Comparison of ENCODE assay signal across 19 cellular contexts in genomic region chr18:25648724-25649260, GRCh38.
"Had no signal": no experiment of that assay in that cellular context is flagged by ENCODE, and none has a peak within 500 bp of the region (broad histone marks: within the 10 kb centered on the region; RNA-seq: fewer than 3 reads in every experiment).

No MANE protein-coding gene starts in this region.

- H3K36me3 Mint-ChIP-seq: activated naive CD4-positive, alpha-beta T cell treated with anti-CD3 and anti-CD28 coated beads, Interleukin-2, amount 10 ng/mL, durations not matched to agents 7 days and 5 days; brain; immature natural killer cell; stimulated activated effector memory CD8-positive, alpha-beta T cell treated with anti-CD3 and anti-CD28 coated beads, Interleukin-12 subunit alpha, Interleukin-12 subunit beta, amount 100 ng/mL, for 72 hours had no signal

- H3K27me3 ChIP-seq: dorsolateral prefrontal cortex, pancreas, tibial nerve had no signal

- H3K4me1 Mint-ChIP-seq: activated CD4-positive, alpha-beta T cell treated with anti-CD3 and anti-CD28 coated beads, Interleukin-2, amount 10 ng/mL, durations not matched to agents 7 days and 5 days; activated naive CD4-positive, alpha-beta T cell treated with anti-CD3 and anti-CD28 coated beads, Interleukin-2, amount 10 ng/mL, durations not matched to agents 7 days and 5 days; stimulated activated effector memory CD8-positive, alpha-beta T cell treated with anti-CD3 and anti-CD28 coated beads, Interleukin-12 subunit alpha, Interleukin-12 subunit beta, amount 100 ng/mL, for 72 hours had no signal

- H3K4me1 ChIP-seq: pancreas, tibial nerve had no signal

- H3K27me3 Mint-ChIP-seq: activated CD4-positive, alpha-beta T cell treated with anti-CD3 and anti-CD28 coated beads, Interleukin-2, amount 10 ng/mL, durations not matched to agents 7 days and 5 days; activated naive CD4-positive, alpha-beta T cell treated with anti-CD3 and anti-CD28 coated beads, Interleukin-2, amount 10 ng/mL, durations not matched to agents 7 days and 5 days; brain had no signal

- H3K4me3 ChIP-seq: dorsolateral prefrontal cortex, lung, mucosa of descending colon, pancreas, skin epidermis, tibial nerve had no signal

- DNase-seq: activated CD4-positive, alpha-beta T cell treated with anti-CD3 and anti-CD28 coated beads, Interleukin-2, amount 10 ng/mL, durations not matched to agents 7 days and 5 days; activated CD4-positive, CD25-positive, alpha-beta regulatory T cell; activated naive CD4-positive, alpha-beta T cell treated with anti-CD3 and anti-CD28 coated beads, Interleukin-2, amount 10 ng/mL, durations not matched to agents 7 days and 5 days; activated T-cell treated with anti-CD3 and anti-CD28 coated beads for 4 hours; cerebellar nuclear complex; glutamatergic neuron; immature natural killer cell; left colon; mucosa of descending colon; pancreas; T-helper 2 cell had no signal

- H3K9me3 Mint-ChIP-seq: activated naive CD4-positive, alpha-beta T cell treated with anti-CD3 and anti-CD28 coated beads, Interleukin-2, amount 10 ng/mL, durations not matched to agents 7 days and 5 days; activated T-helper 2 cell treated with anti-CD3 and anti-CD28 coated beads, Interferon-gamma antibody, Interleukin-2, Interleukin-4, amounts not matched to agents 10 μg/mL and 5 μg/mL and 100 μg/mL, durations not matched to agents 14 hours and 24 hours and 36 hours had no signal

- H3K4me3 Mint-ChIP-seq: activated CD4-positive, alpha-beta T cell treated with anti-CD3 and anti-CD28 coated beads, Interleukin-2, amount 10 ng/mL, durations not matched to agents 7 days and 5 days; activated naive CD4-positive, alpha-beta T cell treated with anti-CD3 and anti-CD28 coated beads, Interleukin-2, amount 10 ng/mL, durations not matched to agents 7 days and 5 days; brain; stimulated activated effector memory CD8-positive, alpha-beta T cell treated with anti-CD3 and anti-CD28 coated beads, Interleukin-12 subunit alpha, Interleukin-12 subunit beta, amount 100 ng/mL, for 72 hours had no signal

- H3K9me3 ChIP-seq: mucosa of descending colon, pancreas, tibial nerve had no signal

- H3K27ac Mint-ChIP-seq: activated CD4-positive, alpha-beta T cell treated with anti-CD3 and anti-CD28 coated beads, Interleukin-2, amount 10 ng/mL, durations not matched to agents 7 days and 5 days; activated naive CD4-positive, alpha-beta T cell treated with anti-CD3 and anti-CD28 coated beads, Interleukin-2, amount 10 ng/mL, durations not matched to agents 7 days and 5 days; activated T-helper 2 cell treated with anti-CD3 and anti-CD28 coated beads, Interferon-gamma antibody, Interleukin-2, Interleukin-4, amounts not matched to agents 10 μg/mL and 5 μg/mL and 100 μg/mL, durations not matched to agents 14 hours and 24 hours and 36 hours; stimulated activated effector memory CD8-positive, alpha-beta T cell treated with anti-CD3 and anti-CD28 coated beads, Interleukin-12 subunit alpha, Interleukin-12 subunit beta, amount 100 ng/mL, for 72 hours had no signal

- H3K36me3 ChIP-seq: pancreas, tibial nerve had no signal

- ATAC-seq: esophagus mucosa; left colon; mucosa of descending colon; pancreas; stimulated activated effector memory CD8-positive, alpha-beta T cell treated with anti-CD3 and anti-CD28 coated beads, Interleukin-12 subunit alpha, Interleukin-12 subunit beta, amount 100 ng/mL, for 72 hours had no signal

- H3K27ac ChIP-seq: dorsolateral prefrontal cortex, pancreas, tibial nerve had no signal
